Comparison of ENCODE assay signal across 3 cellular contexts in genomic region chr17:73824321-73824720, GRCh38.
TF ChIP-seq lines count a peak whose summit lies in the region.

No MANE protein-coding gene starts in this region.

TF ChIP-seq in SK-N-SH, 30 proteins besides CTCF, POLR2A, EP300 and RAD21 (continued from another document):
- TF ChIP-seq IRF3 (IDR thresholded peaks at IDR 0.05; ENCODE audit: low read depth, low read length) (no peak), JUND (IDR thresholded peaks at IDR 0.05) (no peak), NRF1 (IDR thresholded peaks at IDR 0.05; ENCODE audit: low read depth, low read length) (no peak), TEAD4 (IDR thresholded peaks at IDR 0.05; ENCODE audit: borderline replicate concordance, insufficient read depth) (no peak)
TF ChIP-seq in SK-N-SH: peak in this region for 0.

TF ChIP-seq in SK-N-SH treated with all-trans-retinoic acid at 6 μM for 48 hours, 23 proteins besides CTCF, POLR2A, EP300 and RAD21:
- no peak for TF ChIP-seq TSHZ2 (CRISPR knock-in tag; IDR thresholded peaks at IDR 0.05)
- no peak for TF ChIP-seq ZC3H10 (CRISPR knock-in tag; IDR thresholded peaks at IDR 0.05)
- TF ChIP-seq OSR1 (CRISPR knock-in tag; IDR thresholded peaks at IDR 0.05), result no peak
- TF ChIP-seq CSDC2 (CRISPR knock-in tag; IDR thresholded peaks at IDR 0.05), result no peak
- TF ChIP-seq ESRRG (CRISPR knock-in tag; IDR thresholded peaks at IDR 0.05), result no peak
- no peak for TF ChIP-seq ARNTL (CRISPR knock-in tag; IDR thresholded peaks at IDR 0.05; ENCODE audit: borderline replicate concordance, low read depth)
- TF ChIP-seq ZNF70 (CRISPR knock-in tag; IDR thresholded peaks at IDR 0.05), result no peak
- no peak for TF ChIP-seq TCF4 (CRISPR knock-in tag; IDR thresholded peaks at IDR 0.05; ENCODE audit: borderline replicate concordance)
- TF ChIP-seq ZFP30 (CRISPR knock-in tag; IDR thresholded peaks at IDR 0.05), result no peak
- TF ChIP-seq SNAI2 (CRISPR knock-in tag; IDR thresholded peaks at IDR 0.05), result no peak
- no peak for TF ChIP-seq ZNF565 (CRISPR knock-in tag; conservative IDR thresholded peaks at IDR 0.05; ENCODE audit: low read depth)

TF ChIP-seq in GM23338, 12 proteins besides CTCF, POLR2A, EP300 and RAD21 (continued from another document):
- no peak for TF ChIP-seq ZNF462 (CRISPR knock-in tag; IDR thresholded peaks at IDR 0.05)
- no peak for TF ChIP-seq POLR2AphosphoS5 (IDR thresholded peaks at IDR 0.05; ENCODE audit: low read depth)
- no peak for TF ChIP-seq ZNF114 (CRISPR knock-in tag; IDR thresholded peaks at IDR 0.05)
- TF ChIP-seq ZNF331 (CRISPR knock-in tag; IDR thresholded peaks at IDR 0.05; ENCODE audit: low read depth), result no peak
- no peak for TF ChIP-seq EZH2 (IDR thresholded peaks at IDR 0.05; ENCODE audit: low read depth, unreplicated experiment)
- TF ChIP-seq CREB1 (CRISPR knock-in tag; IDR thresholded peaks at IDR 0.05; ENCODE audit: low read depth), result no peak
- TF ChIP-seq STAT1 (IDR thresholded peaks at IDR 0.05; ENCODE audit: unreplicated experiment), result no peak
- TF ChIP-seq NANOG (IDR thresholded peaks at IDR 0.05; ENCODE audit: borderline replicate concordance), result no peak
- TF ChIP-seq ETS1 (IDR thresholded peaks at IDR 0.05), result no peak
